ENCODE assay signal across 22 cellular contexts in the genomic region with DNA sequence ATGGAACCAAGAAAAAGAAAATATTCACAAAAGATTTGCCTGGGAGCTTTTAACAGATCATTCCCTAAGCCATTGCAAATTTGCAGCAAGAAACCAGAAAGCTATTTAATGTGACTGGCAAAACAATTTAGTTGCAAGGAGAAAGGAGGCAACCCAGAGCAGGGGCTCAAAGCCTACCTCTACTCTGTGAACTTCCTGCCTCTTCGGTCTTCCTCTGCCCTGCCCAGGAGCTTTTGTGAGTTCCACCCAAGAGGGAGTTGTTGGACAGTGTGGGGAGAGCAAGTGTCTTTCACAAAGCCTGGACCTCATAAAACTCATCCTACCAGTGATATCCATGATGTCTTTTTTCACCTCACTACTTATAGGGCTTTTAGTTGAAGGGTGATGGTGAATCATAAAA.
DNase-seq lines count a peak whose midpoint lies in the region; ATAC-seq lines count a peak whose summit lies in the region.
"Had no signal": no experiment of that assay in that cellular context is flagged by ENCODE, and none has a peak within 500 bp of the region (broad histone marks: within the 10 kb centered on the region; RNA-seq: fewer than 3 reads in every experiment).

No MANE protein-coding gene starts in this region.

- H3K9me3 ChIP-seq in T-helper 17 cell (ENCODE audit: control insufficient read depth, low read length, poor library complexity, severe bottlenecking) (no peaks in the 10 kb centered on the region), stomach smooth muscle (ENCODE audit: control insufficient read depth in 2 of 2, low read length in 2 of 2) (no peaks in the 10 kb centered on the region)
- H3K9me3 ChIP-seq in effector memory CD4-positive, alpha-beta T cell (ENCODE audit: control insufficient read depth, low read length), result no peaks in the 10 kb centered on the region
- H3K9me3 ChIP-seq: lower lobe of right lung, prostate gland had no signal

- H3K4me3 ChIP-seq in stomach smooth muscle (ENCODE audit: low read length in 2 of 2), result no peak overlapping the region
- H3K4me3 ChIP-seq in effector memory CD4-positive, alpha-beta T cell (ENCODE audit: insufficient read depth, low read depth, low read length, poor library complexity, severe bottlenecking), result no peak overlapping the region
- H3K4me3 ChIP-seq: lower lobe of right lung, prostate gland, SK-N-MC had no signal

- H3K36me3 Mint-ChIP-seq in activated naive CD8-positive, alpha-beta T cell, result peaks cover 2% of the 10 kb centered on the region
- peaks cover 10% of the 10 kb centered on the region for H3K36me3 Mint-ChIP-seq in activated naive CD8-positive, alpha-beta T cell treated with anti-CD3 and anti-CD28 coated beads, Interleukin-2, amount 50 U/mL, for 24 hours (ENCODE audit: low read depth)
- H3K36me3 Mint-ChIP-seq in T-helper 17 cell (ENCODE audit: low read depth) (no peaks in the 10 kb centered on the region), immature natural killer cell (no peaks in the 10 kb centered on the region)

- H3K4me1 ChIP-seq in stomach smooth muscle (ENCODE audit: control insufficient read depth, insufficient read depth, low read length), result peaks cover 61% of the 10 kb centered on the region
- no peaks in the 10 kb centered on the region for H3K4me1 ChIP-seq in effector memory CD4-positive, alpha-beta T cell (ENCODE audit: control insufficient read depth, insufficient read depth, low read length, poor library complexity, severe bottlenecking)

- peaks cover 7 to 8% of the 10 kb centered on the region in 2 donors for H3K36me3 ChIP-seq in stomach smooth muscle (ENCODE audit: control insufficient read depth in 2 of 2, insufficient read depth in 2 of 2, low read length in 2 of 2)
- H3K36me3 ChIP-seq in effector memory CD4-positive, alpha-beta T cell (ENCODE audit: control insufficient read depth, insufficient read depth, low read length), result peaks cover 9% of the 10 kb centered on the region
- H3K36me3 ChIP-seq: prostate gland had no signal

- H3K4me1 Mint-ChIP-seq in activated naive CD8-positive, alpha-beta T cell (ENCODE audit: low read depth), result peaks cover 51% of the 10 kb centered on the region
- peaks cover 54% of the 10 kb centered on the region for H3K4me1 Mint-ChIP-seq in activated naive CD8-positive, alpha-beta T cell treated with anti-CD3 and anti-CD28 coated beads, Interleukin-2, amount 50 U/mL, for 24 hours
- peaks cover 30% of the 10 kb centered on the region for H3K4me1 Mint-ChIP-seq in T-helper 17 cell
- peaks cover 0 to 54% of the 10 kb centered on the region in 2 donors for H3K4me1 Mint-ChIP-seq in immature natural killer cell

- H3K27ac Mint-ChIP-seq in activated naive CD8-positive, alpha-beta T cell, result peak overlapping the region; percentile 28
- no peak overlapping the region for H3K27ac Mint-ChIP-seq in activated naive CD8-positive, alpha-beta T cell treated with anti-CD3 and anti-CD28 coated beads, Interleukin-2, amount 50 U/mL, for 24 hours
- peak overlapping the region; percentile 72 for H3K27ac Mint-ChIP-seq in T-helper 17 cell
- peak overlapping the region in 5 of 6 donors; percentile 23 to 81 (median 48) for H3K27ac Mint-ChIP-seq in immature natural killer cell
- H3K27ac Mint-ChIP-seq: activated CD4-positive, alpha-beta T cell treated with anti-CD3 and anti-CD28 coated beads for 36 hours; activated naive CD4-positive, alpha-beta T cell treated with anti-CD3 and anti-CD28 coated beads for 36 hours; dendritic cell treated with granulocyte-macrophage colony-stimulating factor and Interleukin-4, amounts not matched to agents 40 ng/mL and 50 ng/mL, for 4 days had no signal

- H3K4me3 Mint-ChIP-seq in activated naive CD8-positive, alpha-beta T cell, result no peak overlapping the region
- H3K4me3 Mint-ChIP-seq in activated naive CD8-positive, alpha-beta T cell treated with anti-CD3 and anti-CD28 coated beads, Interleukin-2, amount 50 U/mL, for 24 hours, result no peak overlapping the region
- no peak overlapping the region for H3K4me3 Mint-ChIP-seq in T-helper 17 cell
- peak overlapping the region; percentile 30 to 66 (median 50) for H3K4me3 Mint-ChIP-seq in immature natural killer cell
- H3K4me3 Mint-ChIP-seq: activated CD4-positive, alpha-beta T cell treated with anti-CD3 and anti-CD28 coated beads for 36 hours; activated naive CD4-positive, alpha-beta T cell treated with anti-CD3 and anti-CD28 coated beads for 36 hours; CD14-positive monocyte; dendritic cell treated with granulocyte-macrophage colony-stimulating factor and Interleukin-4, amounts not matched to agents 40 ng/mL and 50 ng/mL, for 4 days; nephron had no signal

- H3K9me3 Mint-ChIP-seq in activated naive CD8-positive, alpha-beta T cell (ENCODE audit: low read depth), result no peaks in the 10 kb centered on the region
- no peaks in the 10 kb centered on the region for H3K9me3 Mint-ChIP-seq in activated naive CD8-positive, alpha-beta T cell treated with anti-CD3 and anti-CD28 coated beads, Interleukin-2, amount 50 U/mL, for 24 hours
- H3K9me3 Mint-ChIP-seq in immature natural killer cell, result no peaks in the 10 kb centered on the region
- H3K9me3 Mint-ChIP-seq: activated naive CD4-positive, alpha-beta T cell treated with anti-CD3 and anti-CD28 coated beads for 36 hours; dendritic cell treated with granulocyte-macrophage colony-stimulating factor and Interleukin-4, amounts not matched to agents 40 ng/mL and 50 ng/mL, for 4 days; nephron had no signal

- peak overlapping the region; percentile 89 for H3K27ac ChIP-seq in stomach smooth muscle (ENCODE audit: low read length)
- no peak overlapping the region for H3K27ac ChIP-seq in effector memory CD4-positive, alpha-beta T cell (ENCODE audit: insufficient read depth, low read length, poor library complexity, severe bottlenecking)
- H3K27ac ChIP-seq: lower lobe of right lung, prostate gland, SK-N-MC had no signal

- H3K9ac ChIP-seq in stomach smooth muscle (ENCODE audit: low read length in 2 of 2), result no peak overlapping the region

- H3K27me3 Mint-ChIP-seq in activated naive CD8-positive, alpha-beta T cell, result no peaks in the 10 kb centered on the region
- H3K27me3 Mint-ChIP-seq in activated naive CD8-positive, alpha-beta T cell treated with anti-CD3 and anti-CD28 coated beads, Interleukin-2, amount 50 U/mL, for 24 hours, result no peaks in the 10 kb centered on the region
- no peaks in the 10 kb centered on the region for H3K27me3 Mint-ChIP-seq in T-helper 17 cell
- no peaks in the 10 kb centered on the region for H3K27me3 Mint-ChIP-seq in immature natural killer cell (ENCODE audit: low read depth in 3 of 3)
- H3K27me3 Mint-ChIP-seq: activated CD4-positive, alpha-beta T cell treated with anti-CD3 and anti-CD28 coated beads for 36 hours; dendritic cell treated with granulocyte-macrophage colony-stimulating factor and Interleukin-4, amounts not matched to agents 40 ng/mL and 50 ng/mL, for 4 days had no signal

- H3K27me3 ChIP-seq in stomach smooth muscle (ENCODE audit: control insufficient read depth in 1 of 2, insufficient read depth in 2 of 2, low read length in 2 of 2), result no peaks in the 10 kb centered on the region
- H3K27me3 ChIP-seq in effector memory CD4-positive, alpha-beta T cell (replicated peaks; ENCODE audit: control insufficient read depth, insufficient read depth, low read length, poor library complexity, severe bottlenecking), result no peaks in the 10 kb centered on the region

- ATAC-seq in activated naive CD8-positive, alpha-beta T cell treated with anti-CD3 and anti-CD28 coated beads, Interleukin-2, amount 50 U/mL, for 24 hours, result no peak
- ATAC-seq in T-helper 17 cell (no peak), GM18867 (IDR thresholded peaks at IDR 0.05; ENCODE audit: unreplicated experiment) (no peak)
- ATAC-seq: activated CD4-positive, alpha-beta T cell treated with anti-CD3 and anti-CD28 coated beads for 36 hours; lower lobe of right lung; PC-3 had no signal

- DNase-seq in activated naive CD8-positive, alpha-beta T cell treated with anti-CD3 and anti-CD28 coated beads, Interleukin-2, amount 50 U/mL, for 24 hours, result no peak
- no peak for DNase-seq in T-helper 17 cell
- no peak for DNase-seq in immature natural killer cell
- DNase-seq in effector memory CD4-positive, alpha-beta T cell, result no peak
- DNase-seq in dedifferentiated amniotic fluid mesenchymal stem cell (ENCODE audit: extremely low spot score), result no peak
- DNase-seq: activated CD4-positive, alpha-beta T cell treated with anti-CD3 and anti-CD28 coated beads for 36 hours; activated naive CD4-positive, alpha-beta T cell treated with anti-CD3 and anti-CD28 coated beads for 36 hours; GF-D8; lower lobe of right lung; NCI-H1436; NCI-H2171; NCI-H526 treated with DMSO at 0.1 percent for 48 hours; PC-3; trophoblast cell had no signal

Comparison
In these comparisons a context has a peak if more than half of its experiments do, and no peak if none do; other contexts are left out.
1. H3K4me3 Mint-ChIP-seq: peak in immature natural killer cell (5 of 5); none in activated naive CD8-positive, alpha-beta T cell (single experiment), activated naive CD8-positive, alpha-beta T cell treated with anti-CD3 and anti-CD28 coated beads, Interleukin-2, amount 50 U/mL, for 24 hours (single experiment) and T-helper 17 cell (single experiment).